Comparison of ENCODE assay signal across 8 cellular contexts in the genomic region with DNA sequence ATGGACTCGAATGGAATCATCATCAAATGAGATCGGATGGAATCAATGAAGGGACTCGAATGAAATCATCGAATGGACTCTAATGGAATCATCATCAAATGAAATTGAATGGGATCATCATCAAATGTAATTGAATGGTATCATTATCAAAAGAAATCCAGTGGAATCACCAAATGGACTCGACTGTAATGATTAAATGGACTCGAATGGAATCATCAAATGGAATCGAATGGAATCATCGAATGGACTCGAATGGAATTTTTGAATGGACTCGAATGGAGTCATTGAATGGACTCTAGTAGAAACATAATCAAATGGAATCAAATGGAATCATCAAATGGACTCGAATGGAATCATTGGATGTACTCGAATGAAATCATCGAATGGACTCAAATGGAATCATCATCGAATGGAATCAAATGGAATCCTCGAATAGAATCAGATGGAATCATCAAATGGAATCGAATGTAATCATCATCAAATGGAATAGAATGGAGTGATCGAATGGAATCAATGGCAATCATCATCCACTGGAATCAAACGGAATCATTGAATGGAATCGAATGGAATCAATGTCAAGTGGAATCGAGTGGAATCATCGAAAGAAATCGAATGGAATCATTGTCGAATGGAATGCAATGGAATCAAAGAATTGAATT.
A peak's percentile ranks its signal among the peaks of the same experiment; 100 is the strongest.
DNase-seq lines count a peak whose midpoint lies in the region; ATAC-seq and TF ChIP-seq lines count a peak whose summit lies in the region.
"Not testable (repeated sequence)": the region's sequence is repeated elsewhere in the genome, so short reads cannot be mapped to it uniquely, and the experiment has no call there.

No MANE protein-coding gene starts in this region.

- not testable (repeated sequence) for TF ChIP-seq POLR2A in NB4 (IDR thresholded peaks at IDR 0.05; ENCODE audit: extremely low read depth, insufficient read length)

- not testable (repeated sequence) for H3K4me3 Mint-ChIP-seq in naive B cell

- H3K27ac Mint-ChIP-seq in naive B cell: not testable (repeated sequence)

- not testable (repeated sequence) for H3K36me3 Mint-ChIP-seq in naive B cell

- H3K9me3 Mint-ChIP-seq in naive B cell: peaks cover 11 to 28% (median 23%) of the 10 kb centered on the region in 7 donors

- TF ChIP-seq CTCF in NB4 (IDR thresholded peaks at IDR 0.05; ENCODE audit: low read depth, low read length): not testable (repeated sequence)

- not testable (repeated sequence) for H3K4me3 ChIP-seq in NB4 (ENCODE audit: low read depth, low read length)

- H3K4me1 Mint-ChIP-seq in naive B cell: not testable (repeated sequence)

- DNase-seq in NB4 (ENCODE audit: low read depth) (peak; percentile 6), fibroblast of peridontal ligament (ENCODE audit: extremely low read depth) (peak; percentile 3), naive B cell (peak; percentile 53), superior temporal gyrus (ENCODE audit: extremely low spot score) (peak; percentile 7)
- DNase-seq in activated gamma-delta T cell treated with anti-CD3 and anti-CD28 coated beads, Interleukin-2, amount 50 U/mL, for 16 hours (ENCODE audit: low read depth): peak; percentile 27

- ATAC-seq in GM18498 (IDR thresholded peaks at IDR 0.05; ENCODE audit: unreplicated experiment): peak; percentile 7
- peak; percentile 9 for ATAC-seq in GM21447 (IDR thresholded peaks at IDR 0.05; ENCODE audit: unreplicated experiment)
- ATAC-seq in HG02970 (IDR thresholded peaks at IDR 0.05; ENCODE audit: low FRiP score, unreplicated experiment): peak; percentile 10
- ATAC-seq in naive B cell (ENCODE audit: low read depth in 2 of 2): peak; percentile 4 to 6

- not testable (repeated sequence) for H3K27me3 Mint-ChIP-seq in naive B cell

Comparison
In these comparisons a context has a peak if more than half of its experiments do, and no peak if none do; other contexts are left out.
1. DNase-seq: peak in every context shown above with its lines; median percentile 53 in naive B cell; 27 in activated gamma-delta T cell treated with anti-CD3 and anti-CD28 coated beads, Interleukin-2, amount 50 U/mL, for 16 hours; 7 in superior temporal gyrus; 6 in NB4; 3 in fibroblast of peridontal ligament.